Comparison of ENCODE assay signal across 15 cellular contexts in the genomic region with DNA sequence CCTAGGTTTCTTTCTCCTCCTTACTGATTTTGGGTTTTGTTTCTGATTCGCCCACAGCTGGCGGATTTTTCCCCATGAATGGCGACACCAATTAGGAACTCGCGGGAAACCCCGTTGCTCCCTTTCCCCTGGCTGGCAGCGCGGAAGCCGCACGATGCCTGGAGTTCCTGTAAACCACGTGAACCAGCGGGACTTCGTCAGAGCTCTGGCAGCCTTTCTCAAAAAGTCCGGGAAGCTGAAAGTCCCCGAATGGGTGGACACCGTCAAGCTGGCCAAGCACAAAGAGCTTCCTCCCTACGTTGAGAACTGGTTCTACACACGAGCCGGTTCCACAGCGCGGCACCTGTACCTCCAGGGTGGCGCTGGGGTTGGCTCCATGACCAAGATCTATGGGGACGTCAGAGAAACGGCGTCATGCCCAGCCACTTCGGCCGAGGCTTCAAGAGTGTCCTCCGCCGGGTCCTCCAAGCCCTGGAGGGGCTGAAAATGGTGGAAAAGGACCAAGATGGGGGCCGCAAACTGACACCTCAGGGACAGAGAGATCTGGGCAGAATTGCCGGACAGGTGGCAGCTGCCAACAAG. TPM values are rescaled to one million over a fixed set of nuclear protein-coding genes. Genes with fewer than 3 reads are reported as not detected.
DNase-seq lines count a peak whose midpoint lies in the region; ATAC-seq and TF ChIP-seq lines count a peak whose summit lies in the region.
"Had no signal": no experiment of that assay in that cellular context is flagged by ENCODE, and none has a peak within 500 bp of the region (broad histone marks: within the 10 kb centered on the region; RNA-seq: fewer than 3 reads in every experiment).

No MANE protein-coding gene starts in this region.

- peak; percentile 37 for DNase-seq in AG20443 (ENCODE audit: low spot score)
- DNase-seq in amniotic epithelial cell (ENCODE audit: low read depth), result peak; percentile 16
- DNase-seq in left cardiac atrium, result peak; percentile 67
- no peak for DNase-seq in neuronal stem cell (ENCODE audit: low spot score)
- DNase-seq in stomach, result no peak
- no peak for DNase-seq in erythroblast (lab: John Stamatoyannopoulos, UW)
- DNase-seq in DMS153 (lab: John Stamatoyannopoulos, UW), result no peak
- no peak for DNase-seq in islet precursor cell
- DNase-seq: activated CD8-positive, alpha-beta T cell treated with anti-CD3 and anti-CD28 coated beads for 36 hours; activated gamma-delta T cell; NCI-H1417; NCI-H510A treated with DMSO at 0.1 percent for 48 hours; stimulated activated CD4-positive, alpha-beta T cell treated with anti-CD3 and anti-CD28 coated beads, Interleukin-12 subunit alpha, Interleukin-12 subunit beta, amount 100 ng/mL, for 4 hours; T1000 had no signal

- peaks cover 0 to 6% (median 0%) of the 10 kb centered on the region in 3 experiments for H3K27me3 ChIP-seq in neuronal stem cell (ENCODE audit: control insufficient read depth in 3 of 3, insufficient read depth in 3 of 3, low read depth in 1 of 3, low read length in 3 of 3)
- H3K27me3 ChIP-seq in stomach, result peaks cover 0 to 9% (median 0%) of the 10 kb centered on the region in 3 donors
- H3K27me3 ChIP-seq: uterus had no signal

- intact Hi-C loops in left cardiac atrium (cut with DNase I) (no loop called here), stomach (cut with DNase I; ENCODE audit: low total_unique reads) (no loop called here)

- H2BK120ac ChIP-seq in neuronal stem cell (ENCODE audit: low read depth, low read length), result no peak overlapping the region

- H3K4me2 ChIP-seq in neuronal stem cell (ENCODE audit: insufficient read depth, low read length, poor library complexity, severe bottlenecking), result no peak overlapping the region

- H3K4me3 ChIP-seq in neuronal stem cell (ENCODE audit: low read length in 2 of 2) (no peak overlapping the region), stomach (peak overlapping the region in 1 of 4 donors; percentile 1)
- H3K4me3 ChIP-seq: uterus had no signal

- peak overlapping the region; percentile 46 for H2AFZ ChIP-seq in neuronal stem cell (ENCODE audit: low read length)

- H3K27ac ChIP-seq in neuronal stem cell (replicated peaks; ENCODE audit: low read length) (no peak overlapping the region), stomach (peak overlapping the region in 1 of 5 donors; percentile 32)
- H3K27ac ChIP-seq: uterus had no signal

- H3K36me3 ChIP-seq in neuronal stem cell (replicated peaks in 1 of 2; ENCODE audit: control insufficient read depth in 2 of 2, insufficient read depth in 2 of 2, low read length in 2 of 2) (peaks cover 0 to 5% of the 10 kb centered on the region in 2 donors), stomach (peaks cover 0 to 2% (median under 1%) of the 10 kb centered on the region in 4 donors)
- H3K36me3 ChIP-seq: uterus had no signal

- no CpG with 5 or more reads among the region's 31 CpGs for WGBS in neuronal stem cell (ENCODE audit: extremely low coverage in 2 of 2, insufficient read length in 2 of 2, insufficient replicate concordance in 1 of 2), 2 donors
- 67 to 78% (median 68%) methylated on average over 31 of the region's 31 CpGs for WGBS in stomach, 5 donors

- no peak overlapping the region for H3K4ac ChIP-seq in neuronal stem cell (ENCODE audit: low read length)

- no peak overlapping the region for H3K23ac ChIP-seq in neuronal stem cell (ENCODE audit: low read depth, low read length, poor library complexity)

- no peak overlapping the region for H2BK5ac ChIP-seq in neuronal stem cell (ENCODE audit: low read length)

- H4K8ac ChIP-seq in neuronal stem cell (ENCODE audit: low read depth, low read length), result no peak overlapping the region

- H2AK5ac ChIP-seq in neuronal stem cell (ENCODE audit: low read depth, low read length), result no peak overlapping the region

- H4K91ac ChIP-seq in neuronal stem cell (ENCODE audit: low read depth, low read length, poor library complexity), result no peak overlapping the region

- H3K9me3 ChIP-seq in neuronal stem cell (replicated peaks in 1 of 2; ENCODE audit: control insufficient read depth in 2 of 2, insufficient read depth in 1 of 2, low read depth in 1 of 2, low read length in 2 of 2), result no peaks in the 10 kb centered on the region
- H3K9me3 ChIP-seq in stomach, result no peaks in the 10 kb centered on the region
- H3K9me3 ChIP-seq: uterus had no signal

- H3K79me1 ChIP-seq in neuronal stem cell (ENCODE audit: low read depth, low read length), result peaks cover 4% of the 10 kb centered on the region

- no peak overlapping the region for H3K14ac ChIP-seq in neuronal stem cell (ENCODE audit: low read length)

- TF ChIP-seq EP300 in stomach (IDR thresholded peaks at IDR 0.05), result no peak

- no peak overlapping the region for H3K9ac ChIP-seq in neuronal stem cell (ENCODE audit: low read depth, low read length, poor library complexity)

- no peak for ATAC-seq in left cardiac atrium
- ATAC-seq: activated CD8-positive, alpha-beta T cell treated with anti-CD3 and anti-CD28 coated beads for 36 hours had no signal

- TF ChIP-seq CTCF in stomach (IDR thresholded peaks at IDR 0.05), result no peak

- H3K4me1 ChIP-seq in neuronal stem cell (ENCODE audit: control insufficient read depth in 2 of 2, insufficient read depth in 1 of 2, low read depth in 1 of 2, low read length in 2 of 2), result peaks cover 6 to 7% of the 10 kb centered on the region in 2 donors
- H3K4me1 ChIP-seq in stomach, result peaks cover 0 to 22% (median 20%) of the 10 kb centered on the region in 4 donors
- H3K4me1 ChIP-seq: uterus had no signal

- H2BK12ac ChIP-seq in neuronal stem cell (ENCODE audit: low read length), result no peak overlapping the region

- H2BK15ac ChIP-seq in neuronal stem cell (ENCODE audit: low read length), result no peak overlapping the region

- no peak overlapping the region for H3K18ac ChIP-seq in neuronal stem cell (ENCODE audit: low read length)

- TF ChIP-seq POLR2A in stomach (IDR thresholded peaks at IDR 0.05) (no peak), erythroblast (IDR thresholded peaks at IDR 0.05; ENCODE audit: low read length) (no peak)

RNA-seq across cellular contexts. Expression of a gene that starts 3.2 kb away (rescaled TPM):
- 10 to 100 TPM; 20.7 to 24.3 TPM for total RNA-seq in left cardiac atrium
- polyA plus RNA-seq in neuronal stem cell (2013, experiment 1 of 2), result 26.9 TPM
- polyA plus RNA-seq in neuronal stem cell (2013, experiment 2 of 2), result 29.5 TPM
- total RNA-seq in stomach, result 10 to 100 TPM in 4 of 5 donors, 1 to 10 TPM in 1; 5.3 to 74.9 (median 26.8) TPM
- 10 to 100 TPM in 2 of 3 donors, 1 to 10 TPM in 1; 9.5 to 29.0 (median 26.1) TPM for polyA plus RNA-seq in stomach

RNA-seq across cellular contexts. Expression of a gene that starts 7.5 kb away (rescaled TPM):
- total RNA-seq in left cardiac atrium, result 1 to 10 TPM; 5.1 to 8.9 TPM
- 15.3 TPM for polyA plus RNA-seq in neuronal stem cell (2013, experiment 1 of 2)
- polyA plus RNA-seq in neuronal stem cell (2013, experiment 2 of 2), result 15.0 TPM
- total RNA-seq in stomach, result 10 to 100 TPM in 2 of 5 donors, 1 to 10 TPM in 2, under 1 TPM in 1; 0.58 to 20.7 (median 4.9) TPM
- 1 to 10 TPM; 4.7 to 7.5 (median 5.2) TPM for polyA plus RNA-seq in stomach

RNA-seq across cellular contexts. Expression of a gene that starts 37.4 kb away (rescaled TPM):
- total RNA-seq in left cardiac atrium, result 1 to 10 TPM; 6.1 to 6.5 TPM
- polyA plus RNA-seq in neuronal stem cell (2013, experiment 1 of 2), result 11.3 TPM
- polyA plus RNA-seq in neuronal stem cell (2013, experiment 2 of 2), result 11.5 TPM
- 10 to 100 TPM in 2 of 5 donors, 1 to 10 TPM in 2, not detected in 1; 5.4 to 24.3 (median 13.0) TPM for total RNA-seq in stomach
- 10 to 100 TPM in 1 of 3 donors, 1 to 10 TPM in 2; 6.9 to 12.8 (median 7.3) TPM for polyA plus RNA-seq in stomach

RNA-seq across cellular contexts. Expression of a gene that starts 37.7 kb away (rescaled TPM):
- total RNA-seq in left cardiac atrium (1 to 10 TPM in 1 of 2 donors, under 1 TPM in 1; 0.92 to 1.1 TPM), stomach (10 to 100 TPM in 1 of 5 donors, 1 to 10 TPM in 3, not detected in 1; 1.4 to 24.6 (median 3.3) TPM)
- polyA plus RNA-seq in neuronal stem cell (2013, experiment 1 of 2), result 5.6 TPM
- 5.5 TPM for polyA plus RNA-seq in neuronal stem cell (2013, experiment 2 of 2)
- polyA plus RNA-seq in stomach, result 1 to 10 TPM in 1 of 3 donors, under 1 TPM in 2; 0.61 to 2.6 (median 0.93) TPM

Comparison
In these comparisons a context has a peak if more than half of its experiments do, and no peak if none do; other contexts are left out.
1. DNase-seq: peak in AG20443 (single experiment), amniotic epithelial cell (single experiment) and left cardiac atrium (single experiment); none in neuronal stem cell (single experiment), stomach (single experiment), erythroblast (0 of 2), DMS153 (single experiment) and islet precursor cell (single experiment).